In genomic region chr7:143704813-143705212, GRCh38 we compare ENCODE assay signal across 4 cellular contexts. TPM values are rescaled to one million over a fixed set of nuclear protein-coding genes. Genes with fewer than 3 reads are reported as not detected.
"Had no signal": no experiment of that assay in that cellular context is flagged by ENCODE, and none has a peak within 500 bp of the region (broad histone marks: within the 10 kb centered on the region; RNA-seq: fewer than 3 reads in every experiment).

No MANE protein-coding gene starts in this region.

RNA-seq across cellular contexts. Expression of gene CTAGE6, which starts 52.7 kb away (rescaled TPM):
- total RNA-seq: HepG2, HT-29, HT1080 had no signal
- polyA plus RNA-seq: IgD-negative memory B cell had no signal
